In genomic region chr2:37643102-37644078, GRCh38 we compare ENCODE assay signal across 12 cellular contexts. TPM values are rescaled to one million over a fixed set of nuclear protein-coding genes. Genes with fewer than 3 reads are reported as not detected.
A peak's percentile ranks its signal among the peaks of the same experiment; 100 is the strongest.
DNase-seq lines count a peak whose midpoint lies in the region; ATAC-seq, FAIRE-seq and TF ChIP-seq lines count a peak whose summit lies in the region.
"Had no signal": no experiment of that assay in that cellular context is flagged by ENCODE, and none has a peak within 500 bp of the region (broad histone marks: within the 10 kb centered on the region; RNA-seq: fewer than 3 reads in every experiment).

No MANE protein-coding gene starts in this region.

- no peak for TF ChIP-seq EP300 in GM12878 (IDR thresholded peaks at IDR 0.05; ENCODE audit: borderline replicate concordance in 1 of 2, control insufficient read depth in 1 of 2, low read depth in 2 of 2, low read length in 2 of 2)

- SMC1A ChIA-PET in GM12878 (lab: Charles Lee; ENCODE audit: uncharacterized antibody, unreplicated experiment): interaction anchor here (0.6 to 4.5 kb wide), 16 partner anchors 9 to 228 kb away, joined by 3 to 23 read pairs (median 6); no protein-coding TSS in a partner anchor

- H3K27me3 Mint-ChIP-seq in progenitor cell of endocrine pancreas: no peaks in the 10 kb centered on the region

- H3K79me2 ChIP-seq in GM12878 (ENCODE audit: control insufficient read depth, insufficient read depth, low read length): peaks cover 67% of the 10 kb centered on the region

- FAIRE-seq in GM12878 (lab: Jason Lieb, UNC): no peak

- no peaks in the 10 kb centered on the region for H4K20me1 ChIP-seq in GM12878 (ENCODE audit: control insufficient read depth, insufficient read depth)

- ATAC-seq in GM12878: no peak

- TF ChIP-seq CTCF in GM12878 (IDR thresholded peaks at IDR 0.05 in 2 of 3, conservative IDR thresholded peaks at IDR 0.05 in 1 of 3; ENCODE audit: control insufficient read depth in 2 of 3, extremely low read depth in 1 of 3, insufficient read depth in 1 of 3, low read depth in 3 of 3, low read length in 3 of 3) (no peak), progenitor cell of endocrine pancreas (IDR thresholded peaks at IDR 0.05; ENCODE audit: unreplicated experiment) (no peak), GM20000 (IDR thresholded peaks at IDR 0.05; ENCODE audit: extremely low read depth, missing control alignments) (no peak)

- H3K27ac ChIP-seq in GM12878 (ENCODE audit: control insufficient read depth, insufficient read depth): peak overlapping the region; percentile 13; the same call in 1 of the 2 replicates
- H3K27ac ChIP-seq: 22Rv1, breast epithelium had no signal

- H3K4me3 ChIP-seq in GM12878: no peak overlapping the region
- H3K4me3 ChIP-seq: breast epithelium had no signal

- no peak for TF ChIP-seq RAD21 in GM12878 (IDR thresholded peaks at IDR 0.05; ENCODE audit: insufficient read depth, low read depth, low read length)

- no TSS peak for BruUV-seq in GM12878 (replicated peaks; lab: Mats Ljungman, UMichigan)

- intact Hi-C loops in GM12878 (cut with micrococcal nuclease; ENCODE audit: unreplicated experiment): no loop called here

- no peak overlapping the region for H3K9ac ChIP-seq in GM12878 (ENCODE audit: control insufficient read depth, insufficient read depth, low read length)

- POLR2A ChIA-PET in GM12878 (lab: Charles Lee): interaction anchor here (0.6 to 4.8 kb wide), 7 partner anchors 10 to 960 kb away, joined by 3 to 45 read pairs (median 5); no protein-coding TSS in a partner anchor

- RAD21 ChIA-PET in GM12878 (lab: Charles Lee; ENCODE audit: unreplicated experiment): interaction anchor here (0.6 to 5.9 kb wide), 9 partner anchors 10 to 242 kb away, joined by 3 to 33 read pairs (median 3); no protein-coding TSS in a partner anchor

- H3K4me2 ChIP-seq in GM12878 (ENCODE audit: control insufficient read depth, insufficient read depth): peak overlapping the region; percentile 46; the same call in 1 of the 2 replicates

- DNase-seq in DMS153 (lab: John Stamatoyannopoulos, UW) (peak; percentile 48), DMS153 treated with DMSO at 0.1 percent for 48 hours (lab: John Stamatoyannopoulos, UW; ENCODE audit: unreplicated experiment) (no peak), NCI-H1417 (lab: John Stamatoyannopoulos, UW) (peak; percentile 71 to 93 (median 86)), GM12878 (ENCODE audit: low read depth, low spot score) (no peak), progenitor cell of endocrine pancreas (ENCODE audit: low spot score, unreplicated experiment) (no peak), epidermal melanocyte (ENCODE audit: insufficient read length, low spot score) (no peak), GM20000 (ENCODE audit: low spot score) (no peak)
- DNase-seq in stimulated activated CD8-positive, alpha-beta memory T cell treated with anti-CD3 and anti-CD28 coated beads, Interleukin-4, amount 100 ng/mL, for 48 hours: no peak
- DNase-seq: NCI-H1436, RPMI8226 had no signal

- H3K27me3 ChIP-seq in GM12878 (replicated peaks in 1 of 2; ENCODE audit: control insufficient read depth in 2 of 2, insufficient read depth in 2 of 2, low read length in 1 of 2): no peaks in the 10 kb centered on the region
- H3K27me3 ChIP-seq: breast epithelium had no signal

- no peak overlapping the region for H2AFZ ChIP-seq in GM12878 (ENCODE audit: control insufficient read depth, low read depth, low read length)

- H3K36me3 Mint-ChIP-seq in progenitor cell of endocrine pancreas (ENCODE audit: insufficient read depth): peaks cover 59% of the 10 kb centered on the region

- H3K4me3 Mint-ChIP-seq in progenitor cell of endocrine pancreas (ENCODE audit: low read depth): no peak overlapping the region

- no peaks in the 10 kb centered on the region for H3K9me3 Mint-ChIP-seq in progenitor cell of endocrine pancreas (ENCODE audit: low read depth)

- peak overlapping the region; percentile 51 for H3K27ac Mint-ChIP-seq in progenitor cell of endocrine pancreas

- in situ Hi-C loops in GM12878 (cut with MboI): no loop called here

- WGBS in GM12878 (ENCODE audit: insufficient coverage, insufficient replicate concordance, low lambda C conversion rate, missing lambda C conversion rate): 66% methylated on average over 10 of the region's 10 CpGs

- no peak for TF ChIP-seq POLR2A in GM12878 (IDR thresholded peaks at IDR 0.05; ENCODE audit: low read depth, low read length)

- peaks cover 18 to 44% of the 10 kb centered on the region in 2 experiments for H3K36me3 ChIP-seq in GM12878 (ENCODE audit: control insufficient read depth in 2 of 2, insufficient read depth in 2 of 2, low read length in 1 of 2)
- H3K36me3 ChIP-seq: breast epithelium had no signal

- CTCF ChIA-PET in GM12878 (lab: Yijun Ruan, JAX): interaction anchor here (0.8 to 2.0 kb wide), 4 partner anchors 9 to 234 kb away, joined by 3 to 9 read pairs (median 4); no protein-coding TSS in a partner anchor

- H3K4me1 ChIP-seq in GM12878 (ENCODE audit: control insufficient read depth, insufficient read depth, low read length): peaks cover 19% of the 10 kb centered on the region
- H3K4me1 ChIP-seq: breast epithelium had no signal

- H3K4me1 Mint-ChIP-seq in progenitor cell of endocrine pancreas (ENCODE audit: low read depth): peaks cover 18% of the 10 kb centered on the region

- H3K9me3 ChIP-seq in GM12878 (replicated peaks; ENCODE audit: control insufficient read depth, insufficient read depth, low read length): peaks cover 8% of the 10 kb centered on the region
- H3K9me3 ChIP-seq: breast epithelium had no signal

TF ChIP-seq in GM12878, 131 proteins besides CTCF, POLR2A, EP300 and RAD21:
- TF ChIP-seq POLR2AphosphoS2 (IDR thresholded peaks at IDR 0.05; ENCODE audit: low read depth, low read length) (0 out of 2 replicates have a peak, but pooled peaks have one; percentile 28), NFYA (IDR thresholded peaks at IDR 0.05; ENCODE audit: borderline replicate concordance, low read depth, low read length) (no peak)

RNA-seq across cellular contexts. Expression of gene CDC42EP3, which starts 28.1 kb away (rescaled TPM):
- total RNA-seq in GM12878 (2013; cell fraction: nucleolus; rRNA removed): 36.3 and 37.4 TPM in 2 replicates
- 36.2 and 36.9 TPM in 2 replicates for total RNA-seq in GM12878 (2014; rRNA removed)
- 44.6 and 46.5 TPM in 2 replicates for total RNA-seq in GM12878 (2014; rRNA removed; fragmentation: Illumina TruSeq; extraction: Trizol)
- 63.1 and 67.6 TPM in 2 replicates for total RNA-seq in GM12878 (2021)
- 8.8 TPM for polyA plus RNA-seq in GM12878 (2011; ENCODE audit: low read depth)
- 47.3 and 47.4 TPM in 2 replicates for polyA plus RNA-seq in GM12878 (2011; rRNA removed)
- polyA plus RNA-seq in GM12878 (2011; cell fraction: cytosol; rRNA removed): 51.0 and 62.8 TPM in 2 replicates
- polyA plus RNA-seq in GM12878 (2011; cell fraction: nucleus; rRNA removed): 33.6 and 47.7 TPM in 2 replicates
- polyA plus RNA-seq in GM12878 (2012): 13.6 and 28.5 TPM in 2 replicates
- polyA plus RNA-seq in GM12878 (2014; fragmentation: Illumina TruSeq; extraction: Trizol): 86.9 and 109 TPM in 2 replicates
- polyA plus RNA-seq in GM12878 (2014; fragmentation: Nextera tagmentation; extraction: Ambion mirVana): 10 to 100 TPM; 11.8 to 16.1 TPM
- polyA plus RNA-seq in GM12878 (2014; rRNA removed): 59.1 and 61.4 TPM in 2 replicates
- 10 to 100 TPM; 58.4 to 66.1 TPM for polyA plus RNA-seq in GM12878 (2016; fragmentation: Nextera tagmentation; extraction: Ambion mirVana)
- polyA minus RNA-seq in GM12878 (2011; rRNA and poly(A)+ RNA removed): 32.6 and 52.1 TPM in 2 replicates
- 18.0 and 24.0 TPM in 2 replicates for polyA minus RNA-seq in GM12878 (2011; cell fraction: cytosol; rRNA and poly(A)+ RNA removed)
- 19.7 and 24.1 TPM in 2 replicates for polyA minus RNA-seq in GM12878 (2011; cell fraction: nucleus; rRNA and poly(A)+ RNA removed)
- 43.1 and 48.5 TPM in 2 replicates for total RNA-seq in progenitor cell of endocrine pancreas

Comparison
In these comparisons a context has a peak if more than half of its experiments do, and no peak if none do; other contexts are left out.
1. DNase-seq: peak in DMS153 (single experiment) and NCI-H1417 (3 of 3); none in DMS153 treated with DMSO at 0.1 percent for 48 hours (single experiment), GM12878 (single experiment), progenitor cell of endocrine pancreas (single experiment), stimulated activated CD8-positive, alpha-beta memory T cell treated with anti-CD3 and anti-CD28 coated beads, Interleukin-4, amount 100 ng/mL, for 48 hours (single experiment), epidermal melanocyte (single experiment) and GM20000 (single experiment).